13 cellular contexts compared by ENCODE assay signal in genomic region chr13:112346173-112346898, GRCh38. TPM values are rescaled to one million over a fixed set of nuclear protein-coding genes. Genes with fewer than 3 reads are reported as not detected.
DNase-seq lines count a peak whose midpoint lies in the region; ATAC-seq and TF ChIP-seq lines count a peak whose summit lies in the region.
"Had no signal": no experiment of that assay in that cellular context is flagged by ENCODE, and none has a peak within 500 bp of the region (broad histone marks: within the 10 kb centered on the region; RNA-seq: fewer than 3 reads in every experiment).

No MANE protein-coding gene starts in this region.

- CTCF ChIA-PET in GM10248 (lab: Yijun Ruan, JAX) = no interaction called here

- H3K4me1 ChIP-seq in HUES64 (ENCODE audit: insufficient read depth, low read length) (peaks cover 25% of the 10 kb centered on the region), iPS-18a (ENCODE audit: control insufficient read depth, low read depth, low read length) (peaks cover 42% of the 10 kb centered on the region)
- H3K4me1 ChIP-seq: heart left ventricle had no signal

- POLR2A ChIA-PET in GM10248 (lab: Yijun Ruan, JAX) = no interaction called here

- 21% methylated on average over 22 of the region's 22 CpGs for WGBS in HUES64

- H3K36me3 ChIP-seq in HUES64 (ENCODE audit: insufficient read depth, low read length) = no peaks in the 10 kb centered on the region
- no peaks in the 10 kb centered on the region for H3K36me3 ChIP-seq in iPS-18a (ENCODE audit: control insufficient read depth, low read depth, low read length)
- H3K36me3 ChIP-seq: heart left ventricle had no signal

- H3K27me3 ChIP-seq in HUES64 (ENCODE audit: insufficient read depth, low read length) (peaks cover 18% of the 10 kb centered on the region; the same call in 1 of the 2 replicates), iPS-18a (ENCODE audit: control insufficient read depth, insufficient read depth, low read length) (peaks cover 35% of the 10 kb centered on the region)

- no peak overlapping the region for H3K4me3 ChIP-seq in HUES64 (ENCODE audit: low read length)
- H3K4me3 ChIP-seq in iPS-18a (ENCODE audit: low read length) = peak overlapping the region; percentile 23
- H3K4me3 ChIP-seq: heart left ventricle had no signal

- no peak overlapping the region for H3K9ac ChIP-seq in HUES64 (ENCODE audit: low read depth, low read length)
- H3K9ac ChIP-seq in iPS-18a (ENCODE audit: low read length) = no peak overlapping the region

- DNase-seq in COR-L47 (lab: John Stamatoyannopoulos, UW) (peak; percentile 27), NCI-H510A (lab: John Stamatoyannopoulos, UW) (peak; percentile 59), GM10248 (ENCODE audit: extremely low spot score) (no peak)
- no peak for DNase-seq in activated effector memory CD4-positive, alpha-beta T cell treated with anti-CD3 and anti-CD28 coated beads, Interleukin-2, amount 50 U/mL, for 16 hours
- DNase-seq: activated naive CD4-positive, alpha-beta T cell treated with Interleukin-2 at 50 U/mL for 16 hours; CD4-positive, alpha-beta memory T cell; heart left ventricle; PC-3 had no signal

- H3K9me3 ChIP-seq in HUES64 (ENCODE audit: insufficient read depth, low read depth, low read length) (no peaks in the 10 kb centered on the region), iPS-18a (ENCODE audit: control insufficient read depth, low read depth, low read length) (no peaks in the 10 kb centered on the region)
- H3K9me3 ChIP-seq: heart left ventricle had no signal

- H3K27ac ChIP-seq in HUES64 (ENCODE audit: low read depth, low read length) (peak overlapping the region; percentile 43; the same call in 1 of the 2 replicates), iPS-18a (ENCODE audit: low read length) (no peak overlapping the region)
- H3K27ac ChIP-seq: heart left ventricle, VCaP had no signal

- ATAC-seq in HG02623 (IDR thresholded peaks at IDR 0.05; ENCODE audit: unreplicated experiment) (no peak), GM21786 (IDR thresholded peaks at IDR 0.05; ENCODE audit: unreplicated experiment) (no peak)
- ATAC-seq: PC-3 had no signal

- TF ChIP-seq CTCF in GM10248 (IDR thresholded peaks at IDR 0.05; ENCODE audit: control extremely low read depth, extremely low read depth, low read depth, missing control alignments) = no peak

RNA-seq across cellular contexts. Expression of gene SPACA7, which starts 29.8 kb away (rescaled TPM):
- not detected for polyA plus RNA-seq in HUES64 (2013, experiment 1 of 2)
- not detected for polyA plus RNA-seq in HUES64 (2013, experiment 2 of 2)
- polyA plus RNA-seq: CD4-positive, alpha-beta memory T cell; heart left ventricle had no signal

Comparison
In these comparisons a context has a peak if more than half of its experiments do, and no peak if none do; other contexts are left out.
1. DNase-seq: peak in COR-L47 (single experiment) and NCI-H510A (single experiment); none in GM10248 (single experiment) and activated effector memory CD4-positive, alpha-beta T cell treated with anti-CD3 and anti-CD28 coated beads, Interleukin-2, amount 50 U/mL, for 16 hours (single experiment).